Comparison of ENCODE assay signal across 1 cellular context in genomic region chr16:85010931-85011845, GRCh38.
TF ChIP-seq lines count a peak whose summit lies in the region.

Gene ZDHHC7 (minus strand): TSS chr16:85011535. CDS start chr16:84990618, 20,917 bp downstream.

TF ChIP-seq in SK-N-SH, 30 proteins besides CTCF, POLR2A, EP300 and RAD21 (continued from another document):
- TF ChIP-seq ZBTB33 (IDR thresholded peaks at IDR 0.05; ENCODE audit: borderline replicate concordance, low read depth) = peak; percentile 85; the same call in 1 of the 2 replicates
- TF ChIP-seq REST (IDR thresholded peaks at IDR 0.05; ENCODE audit: low read depth, low read length) = no peak; the same call in 1 of the 2 replicates
